ENCODE assay signal across 14 cellular contexts in genomic region chr14:51730674-51731073, GRCh38.
DNase-seq lines count a peak whose midpoint lies in the region; ATAC-seq and TF ChIP-seq lines count a peak whose summit lies in the region.
"Had no signal": no experiment of that assay in that cellular context is flagged by ENCODE, and none has a peak within 500 bp of the region (broad histone marks: within the 10 kb centered on the region; RNA-seq: fewer than 3 reads in every experiment).

No MANE protein-coding gene starts in this region.

- CTCF ChIA-PET in SK-N-SH (lab: Yijun Ruan, JAX), result interaction anchor here (1.2 kb wide), 1 partner anchor 46 kb away, joined by 7 read pairs; no protein-coding TSS in a partner anchor
- CTCF ChIA-PET in activated naive CD4-positive, alpha-beta T cell treated with anti-CD3 and anti-CD28 coated beads for 36 hours (lab: Charles Lee), result interaction anchor here (0.7 to 1.5 kb wide), 2 partner anchors 49 to 176 kb away, joined by 3 read pairs; no protein-coding TSS in a partner anchor

- H3K27me3 ChIP-seq in SK-N-SH (ENCODE audit: insufficient read depth) (no peaks in the 10 kb centered on the region), endodermal cell (ENCODE audit: control insufficient read depth, insufficient read depth, low read length, poor library complexity, severe bottlenecking) (no peaks in the 10 kb centered on the region)
- H3K27me3 ChIP-seq: BLaER1 had no signal

- no peaks in the 10 kb centered on the region for H3K9me2 ChIP-seq in SK-N-SH

- no peak for TF ChIP-seq RAD21 in SK-N-SH (IDR thresholded peaks at IDR 0.05; ENCODE audit: low read length)

- H2AFZ ChIP-seq in SK-N-SH (ENCODE audit: low read depth), result no peak overlapping the region

- no peak for ATAC-seq in SK-N-SH treated with all-trans-retinoic acid at 6 μM for 48 hours
- peak; percentile 62 for ATAC-seq in sciatic nerve
- ATAC-seq: HepG2 had no signal

- H4K20me1 ChIP-seq in SK-N-SH (ENCODE audit: insufficient read depth), result peaks cover 41% of the 10 kb centered on the region
- H4K20me1 ChIP-seq: BLaER1 had no signal

- TF ChIP-seq CTCF in SK-N-SH (IDR thresholded peaks at IDR 0.05), result no peak
- TF ChIP-seq CTCF in endodermal cell (conservative IDR thresholded peaks at IDR 0.05), result peak; percentile 30

- no peak for TF ChIP-seq EP300 in SK-N-SH (IDR thresholded peaks at IDR 0.05; ENCODE audit: borderline replicate concordance in 1 of 2, low read depth in 1 of 2, low read length in 1 of 2)

- H3K4me1 ChIP-seq in SK-N-SH (ENCODE audit: control insufficient read depth in 1 of 2, insufficient read depth in 2 of 2, low read depth in 1 of 2, low read length in 1 of 2) (peaks cover 0 to 5% of the 10 kb centered on the region in 2 experiments; a peak in 2 of 4 replicates), endodermal cell (ENCODE audit: control insufficient read depth, insufficient read depth, low read length) (no peaks in the 10 kb centered on the region)
- H3K4me1 ChIP-seq: BLaER1 had no signal

- peaks cover 11% of the 10 kb centered on the region for H3K36me3 Mint-ChIP-seq in endodermal cell (ENCODE audit: low read depth)
- H3K36me3 Mint-ChIP-seq in activated naive CD4-positive, alpha-beta T cell treated with anti-CD3 and anti-CD28 coated beads for 36 hours (ENCODE audit: low read depth), result peaks cover 4% of the 10 kb centered on the region
- H3K36me3 Mint-ChIP-seq: CD14-positive monocyte; CD4-positive, alpha-beta memory T cell had no signal

- no peak overlapping the region for H3K4me3 ChIP-seq in SK-N-SH (ENCODE audit: low read depth in 2 of 2, low read length in 1 of 2)
- no peak overlapping the region for H3K4me3 ChIP-seq in endodermal cell (ENCODE audit: low read length)
- H3K4me3 ChIP-seq: BLaER1 had no signal

- H3K9me3 Mint-ChIP-seq in endodermal cell, result no peaks in the 10 kb centered on the region
- no peaks in the 10 kb centered on the region for H3K9me3 Mint-ChIP-seq in activated naive CD4-positive, alpha-beta T cell treated with anti-CD3 and anti-CD28 coated beads for 36 hours
- H3K9me3 Mint-ChIP-seq: H9 had no signal

- H3F3A ChIP-seq in SK-N-SH (replicated peaks; ENCODE audit: insufficient read depth), result peaks cover 82% of the 10 kb centered on the region

- H3K4me2 ChIP-seq in SK-N-SH, result no peak overlapping the region
- H3K4me2 ChIP-seq: BLaER1 had no signal

- peaks cover 3% of the 10 kb centered on the region; the same call in 1 of the 2 replicates for H3K79me2 ChIP-seq in SK-N-SH (ENCODE audit: insufficient read depth)

- H3K9ac ChIP-seq in SK-N-SH (no peak overlapping the region), endodermal cell (ENCODE audit: extremely low read depth, low read length, poor library complexity, severe bottlenecking) (no peak overlapping the region)
- H3K9ac ChIP-seq: BLaER1 had no signal

- no peak overlapping the region for H3K4me3 Mint-ChIP-seq in endodermal cell
- H3K4me3 Mint-ChIP-seq in activated naive CD4-positive, alpha-beta T cell treated with anti-CD3 and anti-CD28 coated beads for 36 hours, result no peak overlapping the region
- H3K4me3 Mint-ChIP-seq: CD14-positive monocyte; CD4-positive, alpha-beta memory T cell; H9 had no signal

- H3K9me3 ChIP-seq in SK-N-SH (no peaks in the 10 kb centered on the region), endodermal cell (ENCODE audit: control insufficient read depth, low read length) (no peaks in the 10 kb centered on the region)

- no peaks in the 10 kb centered on the region for H3K27me3 Mint-ChIP-seq in endodermal cell (ENCODE audit: insufficient read depth)
- H3K27me3 Mint-ChIP-seq in activated naive CD4-positive, alpha-beta T cell treated with anti-CD3 and anti-CD28 coated beads for 36 hours (ENCODE audit: low read depth), result no peaks in the 10 kb centered on the region

- no peak overlapping the region for H3K27ac Mint-ChIP-seq in endodermal cell
- no peak overlapping the region for H3K27ac Mint-ChIP-seq in activated naive CD4-positive, alpha-beta T cell treated with anti-CD3 and anti-CD28 coated beads for 36 hours
- H3K27ac Mint-ChIP-seq: CD14-positive monocyte; CD4-positive, alpha-beta memory T cell; H9 had no signal

- intact Hi-C loops in sciatic nerve (cut with DNase I), result no loop called here
- intact Hi-C loops in activated naive CD4-positive, alpha-beta T cell treated with anti-CD3 and anti-CD28 coated beads for 36 hours (cut with micrococcal nuclease), result no loop called here

- peak overlapping the region in 1 of 2 experiments; percentile 21; a peak in 1 of 4 replicates for H3K27ac ChIP-seq in SK-N-SH (ENCODE audit: low read depth in 2 of 2, low read length in 1 of 2)
- H3K27ac ChIP-seq in endodermal cell (ENCODE audit: low read depth, low read length), result no peak overlapping the region
- H3K27ac ChIP-seq: BLaER1 had no signal

- 95% methylated on average over 2 of the region's 2 CpGs for WGBS in SK-N-SH (ENCODE audit: low lambda C conversion rate)
- 92 to 100% methylated on average over 1 to 2 of the region's 2 CpGs for WGBS in endodermal cell (ENCODE audit: insufficient coverage in 1 of 2, insufficient read length in 1 of 2), 2 experiments

- H3K4me1 Mint-ChIP-seq in endodermal cell, result no peaks in the 10 kb centered on the region
- H3K4me1 Mint-ChIP-seq in activated naive CD4-positive, alpha-beta T cell treated with anti-CD3 and anti-CD28 coated beads for 36 hours (ENCODE audit: low read depth), result no peaks in the 10 kb centered on the region
- H3K4me1 Mint-ChIP-seq: CD14-positive monocyte; CD4-positive, alpha-beta memory T cell had no signal

- DNase-seq in SK-N-SH (no peak), endodermal cell (no peak), sciatic nerve (ENCODE audit: low spot score) (no peak), GM19238 (ENCODE audit: insufficient read length, low spot score) (no peak)
- no peak for DNase-seq in activated naive CD4-positive, alpha-beta T cell treated with anti-CD3 and anti-CD28 coated beads for 36 hours
- no peak for DNase-seq in activated CD4-positive, alpha-beta T cell treated with anti-CD3 and anti-CD28 coated beads for 4 hours
- DNase-seq: 8988T; CD4-positive, alpha-beta memory T cell; DND-41; H9 had no signal

- H3K36me3 ChIP-seq in SK-N-SH (replicated peaks in 1 of 2; ENCODE audit: control insufficient read depth in 1 of 2, insufficient read depth in 2 of 2, low read length in 1 of 2) (peaks cover 54 to 55% of the 10 kb centered on the region in 2 experiments), endodermal cell (ENCODE audit: control insufficient read depth, insufficient read depth, low read length) (peaks cover 37% of the 10 kb centered on the region)
- H3K36me3 ChIP-seq: BLaER1 had no signal

- POLR2A ChIA-PET in SK-N-SH (lab: Yijun Ruan, JAX), result no interaction called here

TF ChIP-seq in SK-N-SH treated with all-trans-retinoic acid at 6 μM for 48 hours, 23 proteins besides CTCF, POLR2A, EP300 and RAD21:
- TF ChIP-seq TOX (CRISPR knock-in tag; IDR thresholded peaks at IDR 0.05; ENCODE audit: borderline replicate concordance) (peak; percentile 26; the same call in 1 of the 2 replicates), RARB (CRISPR knock-in tag; IDR thresholded peaks at IDR 0.05) (no peak)
TF ChIP-seq in SK-N-SH treated with all-trans-retinoic acid at 6 μM for 48 hours: peak in this region for 1.

TF ChIP-seq in SK-N-SH, 30 proteins besides CTCF, POLR2A, EP300 and RAD21:
- TF ChIP-seq FOXM1 (IDR thresholded peaks at IDR 0.05; ENCODE audit: low read depth) (no peak), JUND (IDR thresholded peaks at IDR 0.05) (no peak), USF2 (IDR thresholded peaks at IDR 0.05; ENCODE audit: borderline replicate concordance, low read depth, low read length) (no peak), YY1 (IDR thresholded peaks at IDR 0.05; ENCODE audit: low read depth) (no peak), CHD2 (IDR thresholded peaks at IDR 0.05; ENCODE audit: low read length, partially characterized antibody) (no peak), RCOR1 (IDR thresholded peaks at IDR 0.05; ENCODE audit: low read length) (no peak), RXRA (IDR thresholded peaks at IDR 0.05; ENCODE audit: borderline replicate concordance, low read depth) (no peak), FOXJ3 (CRISPR knock-in tag; IDR thresholded peaks at IDR 0.05) (no peak)
TF ChIP-seq in SK-N-SH: peak in this region for 0.
